ENCODE assay signal across 10 cellular contexts in genomic region chr1:248622491-248623106, GRCh38. TPM values are rescaled to one million over a fixed set of nuclear protein-coding genes. Genes with fewer than 3 reads are reported as not detected.
DNase-seq lines count a peak whose midpoint lies in the region; ATAC-seq and TF ChIP-seq lines count a peak whose summit lies in the region.
"Had no signal": no experiment of that assay in that cellular context is flagged by ENCODE, and none has a peak within 500 bp of the region (broad histone marks: within the 10 kb centered on the region; RNA-seq: fewer than 3 reads in every experiment).

No MANE protein-coding gene starts in this region.

- H3K27ac Mint-ChIP-seq in activated naive CD4-positive, alpha-beta T cell treated with anti-CD3 and anti-CD28 coated beads for 36 hours: no peak overlapping the region
- H3K27ac Mint-ChIP-seq in glutamatergic neuron (ENCODE audit: unreplicated experiment): no peak overlapping the region

- H4K20me1 ChIP-seq in hepatocyte (ENCODE audit: insufficient read depth, poor library complexity, severe bottlenecking): no peaks in the 10 kb centered on the region

- in situ Hi-C loops in KBM-7 (cut with MboI; ENCODE audit: low pct_unique_long_range_greater_than_20kb, low sequenced_read_pairs): no loop called here

- ATAC-seq in GM21717 (IDR thresholded peaks at IDR 0.05; ENCODE audit: unreplicated experiment): peak; percentile 94

- no peaks in the 10 kb centered on the region for H3K9me3 ChIP-seq in hepatocyte (ENCODE audit: low read depth)

- H3K27ac ChIP-seq in hepatocyte: no peak overlapping the region
- H3K27ac ChIP-seq: epithelial cell of prostate had no signal

- H3K4me1 ChIP-seq in hepatocyte (ENCODE audit: insufficient read depth): no peaks in the 10 kb centered on the region

- no peaks in the 10 kb centered on the region for H3K36me3 ChIP-seq in hepatocyte (replicated peaks; ENCODE audit: insufficient read depth, low read depth)

- no peaks in the 10 kb centered on the region for H3K27me3 ChIP-seq in hepatocyte

- TF ChIP-seq CTCF in hepatocyte (IDR thresholded peaks at IDR 0.05; ENCODE audit: poor library complexity) (peak; percentile 31), glutamatergic neuron (IDR thresholded peaks at IDR 0.05; ENCODE audit: partially characterized antibody, unreplicated experiment) (no peak)

- no peaks in the 10 kb centered on the region for H3K9me3 Mint-ChIP-seq in activated naive CD4-positive, alpha-beta T cell treated with anti-CD3 and anti-CD28 coated beads for 36 hours
- H3K9me3 Mint-ChIP-seq in glutamatergic neuron (ENCODE audit: unreplicated experiment): no peaks in the 10 kb centered on the region

- intact Hi-C loops in activated naive CD4-positive, alpha-beta T cell treated with anti-CD3 and anti-CD28 coated beads for 36 hours (cut with micrococcal nuclease): loop anchor here (1.0 kb wide), 2 partner anchors 64 to 185 kb away; no protein-coding TSS in a partner anchor

- peaks cover 2% of the 10 kb centered on the region for H3K4me1 Mint-ChIP-seq in activated naive CD4-positive, alpha-beta T cell treated with anti-CD3 and anti-CD28 coated beads for 36 hours (ENCODE audit: low read depth)
- H3K4me1 Mint-ChIP-seq in glutamatergic neuron (ENCODE audit: low read depth, unreplicated experiment): no peaks in the 10 kb centered on the region

- peak; percentile 19 for DNase-seq in activated naive CD4-positive, alpha-beta T cell treated with anti-CD3 and anti-CD28 coated beads for 36 hours
- no peak for DNase-seq in activated naive CD4-positive, alpha-beta T cell (lab: John Stamatoyannopoulos, UW)
- DNase-seq in KBM-7 (peak; percentile 37), SW 1271 (lab: John Stamatoyannopoulos, UW) (peak; percentile 26 to 75), hepatocyte (ENCODE audit: low spot score) (no peak), glutamatergic neuron (no peak)
- no peak for DNase-seq in activated CD8-positive, alpha-beta memory T cell treated with anti-CD3 and anti-CD28 coated beads for 24 hours

- no peak overlapping the region for H3K4me2 ChIP-seq in hepatocyte

- no peak overlapping the region for H3K4me3 Mint-ChIP-seq in activated naive CD4-positive, alpha-beta T cell treated with anti-CD3 and anti-CD28 coated beads for 36 hours
- no peak overlapping the region for H3K4me3 Mint-ChIP-seq in glutamatergic neuron (ENCODE audit: unreplicated experiment)

- no peaks in the 10 kb centered on the region for H3K36me3 Mint-ChIP-seq in activated naive CD4-positive, alpha-beta T cell treated with anti-CD3 and anti-CD28 coated beads for 36 hours (ENCODE audit: low read depth)
- H3K36me3 Mint-ChIP-seq in glutamatergic neuron (ENCODE audit: unreplicated experiment): no peaks in the 10 kb centered on the region

- WGBS in hepatocyte (ENCODE audit: low lambda C conversion rate, missing lambda C conversion rate): 70% methylated on average over 5 of the region's 5 CpGs

- no peak overlapping the region for H2AFZ ChIP-seq in hepatocyte

- no peaks in the 10 kb centered on the region for H3K9me2 ChIP-seq in hepatocyte (replicated peaks; ENCODE audit: insufficient read depth)

- no peaks in the 10 kb centered on the region for H3K79me2 ChIP-seq in hepatocyte

- no peaks in the 10 kb centered on the region for H3K27me3 Mint-ChIP-seq in activated naive CD4-positive, alpha-beta T cell treated with anti-CD3 and anti-CD28 coated beads for 36 hours (ENCODE audit: low read depth)
- H3K27me3 Mint-ChIP-seq in glutamatergic neuron (ENCODE audit: unreplicated experiment): no peaks in the 10 kb centered on the region

- CTCF ChIA-PET in activated naive CD4-positive, alpha-beta T cell treated with anti-CD3 and anti-CD28 coated beads for 36 hours (lab: Charles Lee): interaction anchor here (0.7 to 5.5 kb wide), 12 partner anchors 8 to 1572 kb away, joined by 3 to 53 read pairs (median 5); no protein-coding TSS in a partner anchor

- H3K4me3 ChIP-seq in hepatocyte: no peak overlapping the region

RNA-seq across cellular contexts. Expression of gene OR2T11, which starts 12.3 kb away (rescaled TPM):
- not detected for total RNA-seq in activated naive CD4-positive, alpha-beta T cell treated with anti-CD3 and anti-CD28 coated beads for 36 hours
- total RNA-seq in hepatocyte (not detected in 2 replicates), glutamatergic neuron (ENCODE audit: unreplicated experiment) (not detected)
- polyA plus RNA-seq in hepatocyte: not detected in 2 replicates
- total RNA-seq: temporal lobe had no signal

RNA-seq across cellular contexts. Expression of gene OR2T35, which starts 22.5 kb away (rescaled TPM):
- not detected for total RNA-seq in activated naive CD4-positive, alpha-beta T cell treated with anti-CD3 and anti-CD28 coated beads for 36 hours
- total RNA-seq in hepatocyte: not detected in 2 replicates
- not detected in 2 replicates for polyA plus RNA-seq in hepatocyte
- not detected for total RNA-seq in glutamatergic neuron (ENCODE audit: unreplicated experiment)
- total RNA-seq: temporal lobe had no signal

RNA-seq across cellular contexts. Expression of gene OR2T10, which starts 25.1 kb away (rescaled TPM):
- not detected for total RNA-seq in activated naive CD4-positive, alpha-beta T cell treated with anti-CD3 and anti-CD28 coated beads for 36 hours
- not detected in 2 replicates for total RNA-seq in hepatocyte
- polyA plus RNA-seq in hepatocyte: not detected in 2 replicates
- not detected for total RNA-seq in glutamatergic neuron (ENCODE audit: unreplicated experiment)
- total RNA-seq: temporal lobe had no signal

RNA-seq across cellular contexts. Expression of gene OR2T27, which starts 32.7 kb away (rescaled TPM):
- not detected for total RNA-seq in activated naive CD4-positive, alpha-beta T cell treated with anti-CD3 and anti-CD28 coated beads for 36 hours
- not detected in 2 replicates for total RNA-seq in hepatocyte
- not detected in 2 replicates for polyA plus RNA-seq in hepatocyte
- not detected for total RNA-seq in glutamatergic neuron (ENCODE audit: unreplicated experiment)
- total RNA-seq: temporal lobe had no signal

RNA-seq across cellular contexts. Expression of gene OR2T34, which starts 48.0 kb away (rescaled TPM):
- not detected for total RNA-seq in activated naive CD4-positive, alpha-beta T cell treated with anti-CD3 and anti-CD28 coated beads for 36 hours
- total RNA-seq in hepatocyte (not detected in 2 replicates), glutamatergic neuron (ENCODE audit: unreplicated experiment) (not detected)
- polyA plus RNA-seq in hepatocyte: not detected in 2 replicates
- total RNA-seq: temporal lobe had no signal

Comparison
In these comparisons a context has a peak if more than half of its experiments do, and no peak if none do; other contexts are left out.
1. DNase-seq: peak in activated naive CD4-positive, alpha-beta T cell treated with anti-CD3 and anti-CD28 coated beads for 36 hours (single experiment), KBM-7 (single experiment) and SW 1271 (2 of 2); none in activated naive CD4-positive, alpha-beta T cell (0 of 4), hepatocyte (single experiment), activated CD8-positive, alpha-beta memory T cell treated with anti-CD3 and anti-CD28 coated beads for 24 hours (single experiment) and glutamatergic neuron (single experiment).